ENCODE assay signal across 30 cellular contexts in genomic region chr3:153269730-153270129, GRCh38.
"Had no signal": no experiment of that assay in that cellular context is flagged by ENCODE, and none has a peak within 500 bp of the region (broad histone marks: within the 10 kb centered on the region; RNA-seq: fewer than 3 reads in every experiment).

No MANE protein-coding gene starts in this region.

- ATAC-seq: activated CD8-positive, alpha-beta T cell treated with anti-CD3 and anti-CD28 coated beads for 36 hours; activated naive CD8-positive, alpha-beta T cell treated with anti-CD3 and anti-CD28 coated beads, Interleukin-2, amount 50 U/mL, for 24 hours had no signal

- H3K4me3 ChIP-seq: ascending aorta, cardiac muscle cell had no signal

- DNase-seq: activated B cell treated with CpG ODN at 0.5 μM for 24 hours; activated CD4-positive, alpha-beta memory T cell treated with anti-CD3 and anti-CD28 coated beads for 36 hours; activated CD4-positive, alpha-beta T cell treated with anti-CD3 and anti-CD28 coated beads for 4 hours; activated CD4-positive, alpha-beta T cell treated with anti-CD3 and anti-CD28 coated beads, Interleukin-2, amount 10 ng/mL, durations not matched to agents 24 days and 14 days; activated CD4-positive, alpha-beta T cell treated with anti-CD3 and anti-CD28 coated beads, Interleukin-2, amount 50 U/mL, for 1 hour; activated CD4-positive, alpha-beta T cell treated with anti-CD3 and anti-CD28 coated beads, Interleukin-2, amount 50 U/mL, for 4 hours; activated CD4-positive, CD25-positive, alpha-beta regulatory T cell treated with anti-CD3 and anti-CD28 coated beads, Interleukin-2, amount 50 U/mL, for 72 hours; activated CD8-positive, alpha-beta memory T cell treated with anti-CD3 and anti-CD28 coated beads, Interleukin-2, amount 50 U/mL, for 4 hours; activated CD8-positive, alpha-beta T cell treated with anti-CD3 and anti-CD28 coated beads for 36 hours; activated effector memory CD4-positive, alpha-beta T cell treated with Interleukin-2 at 50 U/mL for 16 hours; activated gamma-delta T cell; activated naive CD4-positive, alpha-beta T cell treated with anti-CD3 and anti-CD28 coated beads, Interleukin-2, amount 10 ng/mL, durations not matched to agents 7 days and 5 days; activated naive CD4-positive, alpha-beta T cell treated with Interleukin-2 at 50 U/mL for 16 hours; activated naive CD8-positive, alpha-beta T cell treated with anti-CD3 and anti-CD28 coated beads, Interleukin-2, amount 10 ng/mL, durations not matched to agents 7 days and 5 days; activated naive CD8-positive, alpha-beta T cell treated with anti-CD3 and anti-CD28 coated beads, Interleukin-2, amount 50 U/mL, for 24 hours; activated T-cell treated with anti-CD3 and anti-CD28 coated beads for 4 hours; activated T-cell treated with anti-CD3 and anti-CD28 coated beads, Interleukin-2, amount 50 U/mL, for 1 hour; activated T-cell treated with anti-CD3 and anti-CD28 coated beads, Interleukin-2, amount 50 U/mL, for 48 hours; amygdala; anterior cingulate cortex; caudate nucleus; cerebellar nuclear complex; T-helper 1 cell; T-helper 2 cell; T-helper 9 cell had no signal

- H3K27me3 ChIP-seq: ascending aorta, cardiac muscle cell had no signal

- H3K9me3 ChIP-seq: ascending aorta had no signal

- H3K27ac ChIP-seq: ascending aorta, cardiac muscle cell, VCaP had no signal

- H3K36me3 ChIP-seq: ascending aorta, cardiac muscle cell had no signal

- H3K4me1 ChIP-seq: ascending aorta had no signal

- FAIRE-seq: bronchial epithelial cell, TTC549 had no signal
